14 cellular contexts compared by ENCODE assay signal in the genomic region with DNA sequence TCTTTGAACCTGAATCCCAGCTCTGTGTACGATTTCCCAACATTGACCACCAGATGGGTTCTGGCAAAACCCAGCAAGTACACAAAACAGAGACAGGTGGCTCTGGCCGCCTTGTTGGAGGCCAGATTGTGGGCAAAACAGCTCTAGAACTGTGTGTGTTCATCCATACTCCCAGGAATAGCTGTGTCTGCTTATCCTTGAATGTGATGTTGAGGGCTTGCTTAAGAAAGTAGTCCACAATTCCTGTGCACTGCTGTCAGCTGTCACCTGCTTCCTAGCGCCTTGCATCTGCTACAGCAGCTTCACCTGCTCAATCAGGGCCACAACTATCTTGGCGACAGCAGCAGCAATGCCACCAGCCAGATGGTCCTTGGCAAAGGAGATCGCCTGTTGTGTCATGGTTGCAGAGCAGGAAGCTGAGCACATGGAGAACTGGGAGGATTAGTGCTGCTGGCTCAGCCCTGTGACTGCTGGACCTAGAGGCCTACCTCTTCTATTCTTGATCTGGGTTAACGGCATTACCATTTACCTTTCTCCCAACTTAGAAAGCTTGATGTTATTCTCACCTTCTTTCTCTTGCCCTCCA.
"Had no signal": no experiment of that assay in that cellular context is flagged by ENCODE, and none has a peak within 500 bp of the region (broad histone marks: within the 10 kb centered on the region; RNA-seq: fewer than 3 reads in every experiment).

No MANE protein-coding gene starts in this region.

- FAIRE-seq: endometrium, islet of Langerhans had no signal

- H3K36me3 ChIP-seq: adrenal gland, left lung, thoracic aorta had no signal

- H3K27ac ChIP-seq: adrenal gland, body of pancreas, left lung, thoracic aorta had no signal

- H3K9me3 ChIP-seq: adrenal gland, body of pancreas, left lung, thoracic aorta had no signal

- DNase-seq: activated naive CD4-positive, alpha-beta T cell treated with anti-CD3 and anti-CD28 coated beads, Interleukin-2, amount 50 U/mL, for 16 hours; adrenal gland; cerebellar nuclear complex; head of caudate nucleus; left lung; mesenchymal stem cell; stimulated activated CD4-positive, alpha-beta T cell treated with anti-CD3 and anti-CD28 coated beads, Interleukin-4, amount 100 ng/mL, for 4 hours; stimulated activated naive CD8-positive, alpha-beta T cell treated with anti-CD3 and anti-CD28 coated beads, Interleukin-15, amount 100 ng/mL, for 72 hours; T-helper 2 cell had no signal

- ATAC-seq: body of pancreas; esophagus mucosa; left lung; stimulated activated naive CD8-positive, alpha-beta T cell treated with anti-CD3 and anti-CD28 coated beads, Interleukin-15, amount 100 ng/mL, for 72 hours had no signal

- H3K4me3 ChIP-seq: adrenal gland, body of pancreas, left lung, thoracic aorta had no signal

- H3K27me3 ChIP-seq: adrenal gland, body of pancreas, left lung had no signal
